25 cellular contexts compared by ENCODE assay signal in genomic region chr1:53502641-53503432, GRCh38. TPM values are rescaled to one million over a fixed set of nuclear protein-coding genes. Genes with fewer than 3 reads are reported as not detected.
DNase-seq lines count a peak whose midpoint lies in the region; ATAC-seq and TF ChIP-seq lines count a peak whose summit lies in the region.
"Had no signal": no experiment of that assay in that cellular context is flagged by ENCODE, and none has a peak within 500 bp of the region (broad histone marks: within the 10 kb centered on the region; RNA-seq: fewer than 3 reads in every experiment).

No MANE protein-coding gene starts in this region.

- H2AFZ ChIP-seq in HCT116 (ENCODE audit: low read depth, low read length, poor library complexity, severe bottlenecking) (no peak overlapping the region), hepatocyte (no peak overlapping the region)
- H2AFZ ChIP-seq: parathyroid adenoma, PC-9 had no signal

- BruUV-seq in HCT116 (replicated peaks; lab: Mats Ljungman, UMichigan) = no TSS peak

- peaks cover 9 to 13% (median 11%) of the 10 kb centered on the region in 3 donors for H3K4me1 Mint-ChIP-seq in CD8-positive, alpha-beta memory T cell
- H3K4me1 Mint-ChIP-seq in activated CD4-positive, alpha-beta T cell treated with anti-CD3 and anti-CD28 coated beads, Interleukin-2, amount 10 ng/mL, durations not matched to agents 7 days and 5 days = peaks cover 5% of the 10 kb centered on the region
- peaks cover 5% of the 10 kb centered on the region for H3K4me1 Mint-ChIP-seq in activated CD8-positive, alpha-beta T cell treated with anti-CD3 and anti-CD28 coated beads for 36 hours (ENCODE audit: low read depth)

- intact Hi-C loops in HCT116 (cut with micrococcal nuclease) = no loop called here
- intact Hi-C loops in body of pancreas (cut with DNase I) = no loop called here
- intact Hi-C loops in activated CD8-positive, alpha-beta T cell treated with anti-CD3 and anti-CD28 coated beads for 36 hours (cut with micrococcal nuclease) = no loop called here

- no peak overlapping the region for H3K4me3 Mint-ChIP-seq in CD8-positive, alpha-beta memory T cell
- no peak overlapping the region for H3K4me3 Mint-ChIP-seq in activated CD4-positive, alpha-beta T cell treated with anti-CD3 and anti-CD28 coated beads, Interleukin-2, amount 10 ng/mL, durations not matched to agents 7 days and 5 days
- H3K4me3 Mint-ChIP-seq in activated CD8-positive, alpha-beta T cell treated with anti-CD3 and anti-CD28 coated beads for 36 hours = no peak overlapping the region
- H3K4me3 Mint-ChIP-seq: activated naive CD8-positive, alpha-beta T cell treated with anti-CD3 and anti-CD28 coated beads, Interleukin-2, amount 10 ng/mL, durations not matched to agents 7 days and 5 days had no signal

- peaks cover 2% of the 10 kb centered on the region in 2 donors for H3K27me3 Mint-ChIP-seq in CD8-positive, alpha-beta memory T cell
- no peaks in the 10 kb centered on the region for H3K27me3 Mint-ChIP-seq in activated CD4-positive, alpha-beta T cell treated with anti-CD3 and anti-CD28 coated beads, Interleukin-2, amount 10 ng/mL, durations not matched to agents 7 days and 5 days
- H3K27me3 Mint-ChIP-seq in activated CD8-positive, alpha-beta T cell treated with anti-CD3 and anti-CD28 coated beads for 36 hours = no peaks in the 10 kb centered on the region
- H3K27me3 Mint-ChIP-seq: activated naive CD8-positive, alpha-beta T cell treated with anti-CD3 and anti-CD28 coated beads, Interleukin-2, amount 10 ng/mL, durations not matched to agents 7 days and 5 days had no signal

- H3K79me2 ChIP-seq in HCT116 (ENCODE audit: insufficient read depth, low read length) (no peaks in the 10 kb centered on the region), hepatocyte (no peaks in the 10 kb centered on the region)
- H3K79me2 ChIP-seq: parathyroid adenoma had no signal

- peak; percentile 76 for ATAC-seq in HCT116
- no peak for ATAC-seq in body of pancreas
- ATAC-seq in activated CD8-positive, alpha-beta T cell treated with anti-CD3 and anti-CD28 coated beads for 36 hours = no peak

- H3K27me3 ChIP-seq in HCT116 (ENCODE audit: insufficient read depth, low read length) = no peaks in the 10 kb centered on the region
- H3K27me3 ChIP-seq in NT2/D1 (ENCODE audit: insufficient read depth, insufficient read length) = peaks cover 3% of the 10 kb centered on the region
- H3K27me3 ChIP-seq in hepatocyte = no peaks in the 10 kb centered on the region
- H3K27me3 ChIP-seq in CD8-positive, alpha-beta memory T cell (ENCODE audit: insufficient read depth, low read length, poor library complexity, severe bottlenecking) = no peaks in the 10 kb centered on the region
- no peaks in the 10 kb centered on the region for H3K27me3 ChIP-seq in body of pancreas
- H3K27me3 ChIP-seq: SJSA1 had no signal

- H4K20me1 ChIP-seq in HCT116 (ENCODE audit: insufficient read depth) (no peaks in the 10 kb centered on the region), hepatocyte (ENCODE audit: insufficient read depth, poor library complexity, severe bottlenecking) (no peaks in the 10 kb centered on the region)

- H3K36me3 ChIP-seq in HCT116 (ENCODE audit: control insufficient read depth in 1 of 2, insufficient read depth in 2 of 2, low read length in 2 of 2) = no peaks in the 10 kb centered on the region
- H3K36me3 ChIP-seq in NT2/D1 (ENCODE audit: insufficient read depth, insufficient read length, low read length) = no peaks in the 10 kb centered on the region
- H3K36me3 ChIP-seq in hepatocyte (replicated peaks; ENCODE audit: insufficient read depth, low read depth) = no peaks in the 10 kb centered on the region
- H3K36me3 ChIP-seq in CD8-positive, alpha-beta memory T cell (ENCODE audit: insufficient read depth, low read length) = no peaks in the 10 kb centered on the region
- H3K36me3 ChIP-seq in body of pancreas (replicated peaks in 1 of 2; ENCODE audit: insufficient read depth in 1 of 2, low read depth in 2 of 2) = no peaks in the 10 kb centered on the region
- H3K36me3 ChIP-seq: HAP-1, SJSA1, transverse colon had no signal

- POLR2A ChIA-PET in HCT116 (lab: Charles Lee) = no interaction called here
- POLR2A ChIA-PET in CD8-positive, alpha-beta memory T cell (lab: Charles Lee) = no interaction called here
- POLR2A ChIA-PET in activated CD4-positive, alpha-beta T cell treated with anti-CD3 and anti-CD28 coated beads, Interleukin-2, amount 10 ng/mL, durations not matched to agents 7 days and 5 days (lab: Charles Lee) = no interaction called here
- POLR2A ChIA-PET in activated CD8-positive, alpha-beta T cell treated with anti-CD3 and anti-CD28 coated beads for 36 hours (lab: Charles Lee) = no interaction called here

- no peaks in the 10 kb centered on the region for H3K9me3 Mint-ChIP-seq in CD8-positive, alpha-beta memory T cell
- no peaks in the 10 kb centered on the region for H3K9me3 Mint-ChIP-seq in activated CD4-positive, alpha-beta T cell treated with anti-CD3 and anti-CD28 coated beads, Interleukin-2, amount 10 ng/mL, durations not matched to agents 7 days and 5 days
- H3K9me3 Mint-ChIP-seq in activated CD8-positive, alpha-beta T cell treated with anti-CD3 and anti-CD28 coated beads for 36 hours = no peaks in the 10 kb centered on the region
- H3K9me3 Mint-ChIP-seq: activated naive CD8-positive, alpha-beta T cell treated with anti-CD3 and anti-CD28 coated beads, Interleukin-2, amount 10 ng/mL, durations not matched to agents 7 days and 5 days; activated T-helper 2 cell treated with anti-CD3 and anti-CD28 coated beads, Interferon-gamma antibody, Interleukin-2, Interleukin-4, amounts not matched to agents 10 μg/mL and 5 μg/mL and 100 μg/mL, durations not matched to agents 14 hours and 24 hours and 36 hours had no signal

- H3K4me1 ChIP-seq in HCT116 (ENCODE audit: control insufficient read depth in 1 of 2, insufficient read depth in 2 of 2, low read length in 2 of 2) = peaks cover 0 to 6% of the 10 kb centered on the region in 2 experiments; a peak in 1 of 4 replicates
- peaks cover 53% of the 10 kb centered on the region for H3K4me1 ChIP-seq in NT2/D1 (ENCODE audit: insufficient read depth, insufficient read length)
- H3K4me1 ChIP-seq in hepatocyte (ENCODE audit: insufficient read depth) = peaks cover 42% of the 10 kb centered on the region
- H3K4me1 ChIP-seq in CD8-positive, alpha-beta memory T cell (ENCODE audit: insufficient read depth, low read length) = peaks cover 6% of the 10 kb centered on the region
- no peaks in the 10 kb centered on the region for H3K4me1 ChIP-seq in body of pancreas
- H3K4me1 ChIP-seq: HAP-1, parathyroid adenoma, SJSA1 had no signal

- H3K9ac ChIP-seq in HCT116 (ENCODE audit: low read length) = no peak overlapping the region
- peak overlapping the region; percentile 72 for H3K9ac ChIP-seq in NT2/D1 (ENCODE audit: insufficient read length, low read depth)
- H3K9ac ChIP-seq: parathyroid adenoma had no signal

- RAD21 ChIA-PET in HCT116 (lab: Charles Lee; ENCODE audit: low non-redundant PET in 1 of 2, low total read pairs in 2 of 2, uncharacterized antibody in 2 of 2, unreplicated experiment in 2 of 2) = no interaction called here

- peak; percentile 39 for DNase-seq in DMS79 (lab: John Stamatoyannopoulos, UW)
- DNase-seq in HCT116 (ENCODE audit: low read depth, low spot score) = no peak
- DNase-seq in NT2/D1 (ENCODE audit: low read depth, low spot score) = no peak
- peak; percentile 56 for DNase-seq in hepatocyte (ENCODE audit: low spot score)
- DNase-seq in CD8-positive, alpha-beta memory T cell = no peak
- DNase-seq in activated CD4-positive, alpha-beta T cell treated with anti-CD3 and anti-CD28 coated beads, Interleukin-2, amount 10 ng/mL, durations not matched to agents 7 days and 5 days = no peak
- no peak for DNase-seq in body of pancreas
- DNase-seq in activated CD8-positive, alpha-beta T cell treated with anti-CD3 and anti-CD28 coated beads for 36 hours = no peak
- DNase-seq: activated CD4-positive, alpha-beta T cell treated with anti-CD3 and anti-CD28 coated beads for 1 hour; activated naive CD8-positive, alpha-beta T cell treated with anti-CD3 and anti-CD28 coated beads, Interleukin-2, amount 10 ng/mL, durations not matched to agents 7 days and 5 days; IMR-90; MM.1S; NCI-H2029 treated with DMSO at 0.1 percent for 48 hours; PC-9; stimulated activated CD4-positive, alpha-beta T cell treated with anti-CD3 and anti-CD28 coated beads, Interleukin-1b, Interleukin-23, amount 100 ng/mL, for 48 hours; stimulated activated naive CD4-positive, alpha-beta T cell treated with Interleukin-2 at 50 U/mL for 16 hours; T1000; transverse colon had no signal

- TF ChIP-seq POLR2A in HCT116 (IDR thresholded peaks at IDR 0.05; ENCODE audit: borderline replicate concordance, extremely low read depth, insufficient read depth, insufficient read length) = no peak
- TF ChIP-seq POLR2A in body of pancreas (IDR thresholded peaks at IDR 0.05) = no peak

- H3K36me3 Mint-ChIP-seq in CD8-positive, alpha-beta memory T cell = no peaks in the 10 kb centered on the region
- no peaks in the 10 kb centered on the region for H3K36me3 Mint-ChIP-seq in activated CD4-positive, alpha-beta T cell treated with anti-CD3 and anti-CD28 coated beads, Interleukin-2, amount 10 ng/mL, durations not matched to agents 7 days and 5 days (ENCODE audit: low read depth)
- no peaks in the 10 kb centered on the region for H3K36me3 Mint-ChIP-seq in activated CD8-positive, alpha-beta T cell treated with anti-CD3 and anti-CD28 coated beads for 36 hours (ENCODE audit: low read depth)
- H3K36me3 Mint-ChIP-seq: activated naive CD8-positive, alpha-beta T cell treated with anti-CD3 and anti-CD28 coated beads, Interleukin-2, amount 10 ng/mL, durations not matched to agents 7 days and 5 days had no signal

- peak overlapping the region in 1 of 8 donors; percentile 77 for H3K27ac Mint-ChIP-seq in CD8-positive, alpha-beta memory T cell
- H3K27ac Mint-ChIP-seq in activated CD4-positive, alpha-beta T cell treated with anti-CD3 and anti-CD28 coated beads, Interleukin-2, amount 10 ng/mL, durations not matched to agents 7 days and 5 days = no peak overlapping the region
- H3K27ac Mint-ChIP-seq in activated CD8-positive, alpha-beta T cell treated with anti-CD3 and anti-CD28 coated beads for 36 hours = no peak overlapping the region
- H3K27ac Mint-ChIP-seq: activated naive CD8-positive, alpha-beta T cell treated with anti-CD3 and anti-CD28 coated beads, Interleukin-2, amount 10 ng/mL, durations not matched to agents 7 days and 5 days; activated T-helper 2 cell treated with anti-CD3 and anti-CD28 coated beads, Interferon-gamma antibody, Interleukin-2, Interleukin-4, amounts not matched to agents 10 μg/mL and 5 μg/mL and 100 μg/mL, durations not matched to agents 14 hours and 24 hours and 36 hours had no signal

- H3K4me3 ChIP-seq in HCT116 (replicated peaks in 1 of 2; ENCODE audit: low read depth in 1 of 2, low read length in 2 of 2) (no peak overlapping the region), NT2/D1 (ENCODE audit: insufficient read length, low read depth) (no peak overlapping the region), hepatocyte (no peak overlapping the region), body of pancreas (no peak overlapping the region)
- H3K4me3 ChIP-seq in CD8-positive, alpha-beta memory T cell (ENCODE audit: low read length) = no peak overlapping the region
- H3K4me3 ChIP-seq: coronary artery, HAP-1, PC-9, SJSA1, transverse colon had no signal

- CTCF ChIA-PET in HCT116 (lab: Charles Lee) = no interaction called here
- CTCF ChIA-PET in CD8-positive, alpha-beta memory T cell (lab: Charles Lee) = no interaction called here
- CTCF ChIA-PET in activated CD4-positive, alpha-beta T cell treated with anti-CD3 and anti-CD28 coated beads, Interleukin-2, amount 10 ng/mL, durations not matched to agents 7 days and 5 days (lab: Charles Lee) = interaction anchor here (0.6 kb wide), 1 partner anchor 1161 kb away, joined by 3 read pairs; no protein-coding TSS in a partner anchor
- CTCF ChIA-PET in activated CD8-positive, alpha-beta T cell treated with anti-CD3 and anti-CD28 coated beads for 36 hours (lab: Charles Lee) = no interaction called here

- no peak overlapping the region for H3K4me2 ChIP-seq in HCT116 (ENCODE audit: low read length)
- peak overlapping the region; percentile 35 for H3K4me2 ChIP-seq in hepatocyte
- H3K4me2 ChIP-seq: PC-9 had no signal

- WGBS in hepatocyte (ENCODE audit: low lambda C conversion rate, missing lambda C conversion rate) = 80% methylated on average over 1 of the region's 7 CpGs
- WGBS in body of pancreas, 2 donors = 66 to 68% methylated on average over 3 to 6 of the region's 7 CpGs

- H3K27ac ChIP-seq in HCT116 (ENCODE audit: low read depth, low read length) (no peak overlapping the region; the same call in 1 of the 2 replicates), hepatocyte (peak overlapping the region; percentile 60), body of pancreas (no peak overlapping the region)
- H3K27ac ChIP-seq in CD8-positive, alpha-beta memory T cell (ENCODE audit: low read depth, low read length) = no peak overlapping the region
- H3K27ac ChIP-seq: coronary artery, parathyroid adenoma, PC-9, SJSA1, transverse colon had no signal

- H3K9me3 ChIP-seq in HCT116 (ENCODE audit: control insufficient read depth in 1 of 2, insufficient read depth in 1 of 2, low read depth in 1 of 2, low read length in 2 of 2) (no peaks in the 10 kb centered on the region), NT2/D1 (ENCODE audit: insufficient read depth, low read length) (no peaks in the 10 kb centered on the region), hepatocyte (ENCODE audit: low read depth) (no peaks in the 10 kb centered on the region), body of pancreas (no peaks in the 10 kb centered on the region)
- H3K9me3 ChIP-seq in CD8-positive, alpha-beta memory T cell (ENCODE audit: low read length) = no peaks in the 10 kb centered on the region
- H3K9me3 ChIP-seq: HAP-1, SJSA1, transverse colon had no signal

- TF ChIP-seq CTCF in HCT116 (IDR thresholded peaks at IDR 0.05 in 2 of 3, conservative IDR thresholded peaks at IDR 0.05 in 1 of 3; ENCODE audit: borderline replicate concordance in 1 of 3, insufficient read depth in 1 of 3, low read depth in 2 of 3, low read length in 2 of 3) (no peak), hepatocyte (IDR thresholded peaks at IDR 0.05; ENCODE audit: poor library complexity) (no peak), body of pancreas (IDR thresholded peaks at IDR 0.05) (no peak)
- TF ChIP-seq CTCF in activated CD8-positive, alpha-beta T cell treated with anti-CD3 and anti-CD28 coated beads for 36 hours (IDR thresholded peaks at IDR 0.05) = no peak

- no peak for TF ChIP-seq RAD21 in HCT116 (IDR thresholded peaks at IDR 0.05; ENCODE audit: low read depth)

- no peaks in the 10 kb centered on the region for H3K9me2 ChIP-seq in HCT116 (ENCODE audit: insufficient read depth)
- no peaks in the 10 kb centered on the region for H3K9me2 ChIP-seq in hepatocyte (replicated peaks; ENCODE audit: insufficient read depth)

RNA-seq across cellular contexts. Expression of gene DMRTB1, which starts 43.6 kb away (rescaled TPM):
- total RNA-seq in HCT116 (2021; ENCODE audit: unreplicated experiment) = not detected
- polyA plus RNA-seq in HCT116 (2012) = not detected in 2 replicates
- total RNA-seq in hepatocyte = not detected in 2 replicates
- not detected in 2 replicates for polyA plus RNA-seq in hepatocyte
- not detected for total RNA-seq in CD8-positive, alpha-beta memory T cell
- polyA plus RNA-seq in CD8-positive, alpha-beta memory T cell = not detected
- under 1 TPM; 0.15 to 0.20 TPM for total RNA-seq in activated CD4-positive, alpha-beta T cell treated with anti-CD3 and anti-CD28 coated beads, Interleukin-2, amount 10 ng/mL, durations not matched to agents 7 days and 5 days
- total RNA-seq in body of pancreas = not detected
- total RNA-seq in activated CD8-positive, alpha-beta T cell treated with anti-CD3 and anti-CD28 coated beads for 36 hours = not detected
- total RNA-seq: activated naive CD8-positive, alpha-beta T cell treated with anti-CD3 and anti-CD28 coated beads, Interleukin-2, amount 10 ng/mL, durations not matched to agents 7 days and 5 days; activated T-helper 2 cell treated with anti-CD3 and anti-CD28 coated beads, Interferon-gamma antibody, Interleukin-2, Interleukin-4, amounts not matched to agents 10 μg/mL and 5 μg/mL and 100 μg/mL, durations not matched to agents 14 hours and 24 hours and 36 hours; G401; IMR-90; lung microvascular endothelial cell; PC-9; SJSA1; transverse colon had no signal
- polyA plus RNA-seq: IMR-90 had no signal

Comparison
In these comparisons a context has a peak if more than half of its experiments do, and no peak if none do; other contexts are left out.
1. DNase-seq: peak in DMS79 (single experiment) and hepatocyte (single experiment); none in HCT116 (single experiment), NT2/D1 (single experiment), CD8-positive, alpha-beta memory T cell (0 of 5), activated CD4-positive, alpha-beta T cell treated with anti-CD3 and anti-CD28 coated beads, Interleukin-2, amount 10 ng/mL, durations not matched to agents 7 days and 5 days (single experiment), body of pancreas (0 of 4) and activated CD8-positive, alpha-beta T cell treated with anti-CD3 and anti-CD28 coated beads for 36 hours (single experiment).